Comparison of ENCODE assay signal across 8 cellular contexts in the genomic region with DNA sequence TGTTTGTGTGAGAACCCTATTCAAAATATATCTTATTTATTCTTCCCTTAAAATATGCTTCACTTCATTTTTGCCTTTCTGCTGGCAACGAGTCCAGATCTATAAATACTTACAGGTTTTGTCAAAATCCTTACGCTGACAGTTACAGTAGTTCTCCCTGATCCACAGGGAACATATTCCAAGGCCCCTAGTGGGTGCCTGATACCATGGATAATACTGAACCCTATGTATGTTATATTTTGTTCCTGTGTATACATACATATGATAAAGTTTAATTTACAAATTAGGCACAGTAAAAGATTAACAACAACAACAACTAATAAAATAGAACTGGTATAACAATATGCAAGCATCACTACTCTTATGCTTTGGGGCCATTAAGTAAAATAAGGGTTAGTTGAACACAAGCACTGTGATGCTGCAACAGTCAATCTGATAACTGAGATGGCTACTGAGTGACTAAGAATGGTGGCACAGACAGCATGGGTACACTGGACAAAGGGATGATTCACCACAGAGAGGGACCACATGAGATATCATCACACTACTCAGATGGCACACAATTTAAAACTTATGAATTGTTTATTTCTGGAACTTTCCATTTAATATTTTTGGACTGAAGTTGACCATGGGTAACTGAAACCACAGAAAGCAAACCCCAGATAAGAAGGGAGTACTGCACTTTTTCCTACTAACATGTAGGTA. TPM values are rescaled to one million over a fixed set of nuclear protein-coding genes. Genes with fewer than 3 reads are reported as not detected.
DNase-seq lines count a peak whose midpoint lies in the region; ATAC-seq and TF ChIP-seq lines count a peak whose summit lies in the region.

No MANE protein-coding gene starts in this region.

- intact Hi-C loops in PC-3 (cut with micrococcal nuclease): no loop called here

- no peak overlapping the region for H3K27ac ChIP-seq in PC-3 (ENCODE audit: low read length)
- H3K27ac ChIP-seq in lung (ENCODE audit: low read depth in 1 of 2, low read length in 1 of 2): peak overlapping the region in 1 of 2 donors; percentile 81

- no peak overlapping the region for H3K9ac ChIP-seq in PC-3 (ENCODE audit: low read length)

- 83 to 85% methylated on average over 2 of the region's 2 CpGs for WGBS in lung, 2 donors

- H3K4me3 ChIP-seq in PC-3 (ENCODE audit: low read length) (no peak overlapping the region), lung (no peak overlapping the region)

- no peak for TF ChIP-seq CTCF in PC-3 (conservative IDR thresholded peaks at IDR 0.05; ENCODE audit: low read depth, low read length)
- no peak for TF ChIP-seq CTCF in lung (IDR thresholded peaks at IDR 0.05; ENCODE audit: control extremely low read depth, extremely low read depth)

- no peaks in the 10 kb centered on the region for H3K36me3 ChIP-seq in PC-3 (ENCODE audit: low read depth, low read length)
- H3K36me3 ChIP-seq in lung (ENCODE audit: control insufficient read depth in 2 of 2, insufficient read depth in 2 of 2, low read length in 2 of 2): no peaks in the 10 kb centered on the region

- H3K79me2 ChIP-seq in PC-3 (ENCODE audit: low read length): no peaks in the 10 kb centered on the region

- H2AFZ ChIP-seq in PC-3 (ENCODE audit: low read length): no peak overlapping the region

- no peaks in the 10 kb centered on the region for H3K9me2 ChIP-seq in PC-3 (replicated peaks; ENCODE audit: low read length)

- POLR2A ChIA-PET in PC-3 (lab: Charles Lee; ENCODE audit: unreplicated experiment): no interaction called here

- no peaks in the 10 kb centered on the region for H3F3A ChIP-seq in PC-3 (ENCODE audit: low read length, unreplicated experiment)

- H3K27me3 ChIP-seq in PC-3 (ENCODE audit: low read length) (no peaks in the 10 kb centered on the region), lung (ENCODE audit: control insufficient read depth, insufficient read depth) (no peaks in the 10 kb centered on the region)

- DNase-seq in EH (ENCODE audit: low read depth): peak; percentile 70
- peak; percentile 37 for DNase-seq in PC-3
- DNase-seq in lung (ENCODE audit: low spot score): no peak
- no peak for DNase-seq in ecto neural progenitor cell (ENCODE audit: low spot score)
- DNase-seq in KG1 (lab: John Stamatoyannopoulos, UW): no peak
- no peak for DNase-seq in amniotic stem cell (lab: John Stamatoyannopoulos, UW)

- ATAC-seq in GM21737 (IDR thresholded peaks at IDR 0.05; ENCODE audit: unreplicated experiment) (peak; percentile 58), PC-3 (peak; percentile 43), lung (ENCODE audit: insufficient read depth, low FRiP score) (peak; percentile 59), HG03280 (IDR thresholded peaks at IDR 0.05; ENCODE audit: unreplicated experiment) (no peak)

- H3K4me1 ChIP-seq in PC-3 (ENCODE audit: insufficient read depth, low read length) (no peaks in the 10 kb centered on the region; the same call in 1 of the 2 replicates), lung (ENCODE audit: control insufficient read depth in 2 of 2, insufficient read depth in 2 of 2, low read length in 2 of 2) (peaks cover 3 to 33% of the 10 kb centered on the region in 2 donors)

- no peaks in the 10 kb centered on the region for H4K20me1 ChIP-seq in PC-3 (ENCODE audit: low read length)

- H3K4me2 ChIP-seq in PC-3 (ENCODE audit: low read length): no peak overlapping the region

- CTCF ChIA-PET in PC-3 (lab: Charles Lee): no interaction called here

- BruUV-seq in PC-3 (replicated peaks; lab: Mats Ljungman, UMichigan): no TSS peak

- no peaks in the 10 kb centered on the region for H3K9me3 ChIP-seq in PC-3 (ENCODE audit: low read length)
- H3K9me3 ChIP-seq in lung (ENCODE audit: control insufficient read depth in 2 of 2, insufficient read depth in 1 of 2, low read length in 1 of 2): no peaks in the 10 kb centered on the region

RNA-seq across cellular contexts. Expression of a gene that starts 29.4 kb away (rescaled TPM):
- total RNA-seq in PC-3 (2014; rRNA removed) (15.8 and 25.0 TPM in 2 replicates), lung (10 to 100 TPM; 36.3 to 36.9 TPM)
- polyA plus RNA-seq in lung: 10 to 100 TPM; 27.2 to 29.0 TPM

Comparison
In these comparisons a context has a peak if more than half of its experiments do, and no peak if none do; other contexts are left out.
1. DNase-seq: peak in EH (single experiment) and PC-3 (single experiment); none in lung (single experiment), ecto neural progenitor cell (single experiment), KG1 (single experiment) and amniotic stem cell (single experiment).